Comparison of ENCODE assay signal across 8 cellular contexts in the genomic region with DNA sequence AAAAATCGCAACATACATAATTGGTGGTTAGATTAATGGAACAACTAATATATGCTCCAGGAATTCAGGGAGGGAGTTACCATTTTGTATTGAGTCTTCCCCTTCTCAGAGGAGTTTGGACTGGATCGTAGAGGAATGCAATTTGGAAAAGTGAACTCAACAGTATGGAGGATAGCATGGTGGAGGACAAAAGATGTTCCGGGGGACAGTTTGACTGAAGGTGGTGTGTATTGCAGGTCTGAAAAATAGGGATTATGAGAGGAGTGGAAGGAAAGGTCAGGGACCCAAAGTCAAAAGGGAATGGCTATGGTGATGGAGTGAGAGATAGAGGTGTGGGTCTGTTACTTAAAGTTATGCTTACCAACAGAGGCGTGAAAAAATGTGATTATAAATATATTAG. TPM values are rescaled to one million over a fixed set of nuclear protein-coding genes. Genes with fewer than 3 reads are reported as not detected.
DNase-seq lines count a peak whose midpoint lies in the region; ATAC-seq and TF ChIP-seq lines count a peak whose summit lies in the region.

No MANE protein-coding gene starts in this region.

- H3K27ac Mint-ChIP-seq in naive B cell = peak overlapping the region in 5 of 6 donors; percentile 23 to 98 (median 97)

- no peak for TF ChIP-seq CTCF in choroid plexus epithelial cell (conservative IDR thresholded peaks at IDR 0.05; ENCODE audit: low read depth, low read length)

- H3K36me3 Mint-ChIP-seq in naive B cell = peaks cover 0 to 8% of the 10 kb centered on the region in 2 donors

- no peaks in the 10 kb centered on the region for H3K27me3 Mint-ChIP-seq in naive B cell

- no peak for ATAC-seq in naive B cell (ENCODE audit: low read depth in 2 of 2)
- ATAC-seq in GM19455 (IDR thresholded peaks at IDR 0.05; ENCODE audit: unreplicated experiment) = no peak
- ATAC-seq in GM21390 (IDR thresholded peaks at IDR 0.05; ENCODE audit: unreplicated experiment) = no peak

- peaks cover 26 to 34% (median 26%) of the 10 kb centered on the region in 3 donors for H3K4me1 Mint-ChIP-seq in naive B cell

- DNase-seq in AG08396 (ENCODE audit: low spot score) = peak; percentile 6
- no peak for DNase-seq in Jurkat, Clone E6-1 (ENCODE audit: low read depth, low spot score)
- no peak for DNase-seq in choroid plexus epithelial cell (ENCODE audit: low read depth)
- DNase-seq in naive B cell = no peak
- no peak for DNase-seq in C1 segment of cervical spinal cord (lab: John Stamatoyannopoulos, UW)
- no peak for DNase-seq in NCI-H748 treated with DMSO at 0.1 percent for 48 hours (lab: John Stamatoyannopoulos, UW)

- H3K4me3 ChIP-seq in Jurkat, Clone E6-1 (ENCODE audit: low read length) = peak overlapping the region; percentile 89
- peak overlapping the region; percentile 80 for H3K4me3 ChIP-seq in choroid plexus epithelial cell (ENCODE audit: low read depth, low read length)

- no peaks in the 10 kb centered on the region for H3K9me3 Mint-ChIP-seq in naive B cell

- peak overlapping the region; percentile 0 to 99 (median 96) for H3K4me3 Mint-ChIP-seq in naive B cell

RNA-seq across cellular contexts. Expression of gene DNAJC21, which starts 1.5 kb away (rescaled TPM):
- 61.9 TPM for polyA plus RNA-seq in Jurkat, Clone E6-1 (2012; ENCODE audit: insufficient read depth, insufficient read length)
- polyA plus RNA-seq in naive B cell (ENCODE audit: low read depth in 6 of 6) = 10 to 100 TPM in 5 of 6 donors, 1 to 10 TPM in 1; 6.6 to 30.8 (median 21.6) TPM

RNA-seq across cellular contexts. Expression of gene BRIX1, which starts 15.4 kb away (rescaled TPM):
- polyA plus RNA-seq in Jurkat, Clone E6-1 (2012; ENCODE audit: insufficient read depth, insufficient read length) = 134 TPM
- 10 to 100 TPM; 49.6 to 63.3 (median 54.1) TPM for polyA plus RNA-seq in naive B cell (ENCODE audit: low read depth in 6 of 6)

RNA-seq across cellular contexts. Expression of gene RAD1, which starts 15.6 kb away (rescaled TPM):
- polyA plus RNA-seq in Jurkat, Clone E6-1 (2012; ENCODE audit: insufficient read depth, insufficient read length) = 60.9 TPM
- polyA plus RNA-seq in naive B cell (ENCODE audit: low read depth in 6 of 6) = 10 to 100 TPM; 11.6 to 22.8 (median 21.1) TPM
